ENCODE assay signal across 15 cellular contexts in the genomic region with DNA sequence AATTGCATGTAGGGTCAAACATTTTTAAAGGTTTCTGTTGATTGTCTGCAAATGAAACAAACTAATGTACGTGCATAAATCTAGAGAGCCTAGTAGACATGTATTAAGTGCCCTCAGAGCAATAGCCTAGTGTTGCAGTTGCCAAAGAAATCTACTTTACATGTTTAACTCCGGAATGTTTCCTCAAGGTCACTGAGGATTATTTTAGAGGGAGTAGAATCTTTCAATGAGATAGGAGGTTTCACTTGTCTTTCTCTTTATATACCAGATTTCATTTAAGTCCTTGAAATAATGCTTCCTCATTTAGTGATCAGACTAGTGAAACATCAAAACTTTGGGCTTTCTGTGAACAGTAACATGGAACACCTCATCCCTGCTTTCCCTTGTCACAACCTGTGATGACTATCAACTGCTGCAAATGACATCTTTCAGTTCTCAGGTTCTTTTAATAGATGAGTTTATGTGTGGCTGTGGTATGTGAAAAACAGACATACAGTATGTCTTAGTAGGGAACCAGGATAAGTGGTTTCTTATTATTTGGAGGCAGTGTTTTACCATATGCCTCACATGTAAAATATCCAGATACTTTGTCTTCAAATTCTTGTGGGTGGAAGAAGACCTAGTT. TPM values are rescaled to one million over a fixed set of nuclear protein-coding genes. Genes with fewer than 3 reads are reported as not detected.
DNase-seq lines count a peak whose midpoint lies in the region; TF ChIP-seq lines count a peak whose summit lies in the region.
"Had no signal": no experiment of that assay in that cellular context is flagged by ENCODE, and none has a peak within 500 bp of the region (broad histone marks: within the 10 kb centered on the region; RNA-seq: fewer than 3 reads in every experiment).

No MANE protein-coding gene starts in this region.

- no peaks in the 10 kb centered on the region for H3K9me3 ChIP-seq in mammary epithelial cell (replicated peaks; ENCODE audit: insufficient read depth, low read length)
- H3K9me3 ChIP-seq: body of pancreas had no signal

- TF ChIP-seq CTCF in KMS-11 (conservative IDR thresholded peaks at IDR 0.05; ENCODE audit: low read depth, low read length) = no peak
- TF ChIP-seq CTCF in mammary epithelial cell (conservative IDR thresholded peaks at IDR 0.05 in 1 of 2, IDR thresholded peaks at IDR 0.05 in 1 of 2; ENCODE audit: extremely low read depth in 1 of 2, insufficient read depth in 1 of 2, low read depth in 1 of 2, low read length in 2 of 2) = no peak
- TF ChIP-seq CTCF in progenitor cell of endocrine pancreas (IDR thresholded peaks at IDR 0.05; ENCODE audit: unreplicated experiment) = no peak
- TF ChIP-seq CTCF in GM13977 (IDR thresholded peaks at IDR 0.05; ENCODE audit: extremely low read depth, insufficient read depth, missing control alignments) = no peak

- H2AFZ ChIP-seq in KMS-11 (ENCODE audit: low read depth) (no peak overlapping the region), mammary epithelial cell (ENCODE audit: low read depth, low read length) (no peak overlapping the region)

- H3K4me3 Mint-ChIP-seq in progenitor cell of endocrine pancreas (ENCODE audit: low read depth) = peak overlapping the region; percentile 1
- H3K4me3 Mint-ChIP-seq: stimulated activated naive CD8-positive, alpha-beta T cell treated with anti-CD3 and anti-CD28 coated beads, Interleukin-15, amount 100 ng/mL, for 72 hours had no signal

- H3K4me1 ChIP-seq in KMS-11 (ENCODE audit: low read depth, poor library complexity, severe bottlenecking) (peaks cover 76% of the 10 kb centered on the region), mammary epithelial cell (ENCODE audit: insufficient read depth, low read length) (peaks cover 8% of the 10 kb centered on the region)

- H4K20me1 ChIP-seq in KMS-11 (ENCODE audit: insufficient read depth) (no peaks in the 10 kb centered on the region), mammary epithelial cell (ENCODE audit: insufficient read depth, low read length) (no peaks in the 10 kb centered on the region)

- peak overlapping the region; percentile 13; the same call in 1 of the 2 replicates for H3K27ac ChIP-seq in KMS-11
- H3K27ac ChIP-seq in mammary epithelial cell (ENCODE audit: insufficient read depth, low read depth, low read length) = no peak overlapping the region
- H3K27ac ChIP-seq: body of pancreas, WERI-Rb-1 had no signal

- peaks cover 10% of the 10 kb centered on the region for H3K36me3 Mint-ChIP-seq in progenitor cell of endocrine pancreas (ENCODE audit: insufficient read depth)

- no peak overlapping the region for H3K4me3 ChIP-seq in KMS-11 (IDR thresholded peaks at IDR 0.05; ENCODE audit: insufficient read depth, low read depth, low read length)
- no peak overlapping the region for H3K4me3 ChIP-seq in mammary epithelial cell (replicated peaks in 1 of 3; ENCODE audit: insufficient read depth in 1 of 3, low read depth in 2 of 3, low read length in 3 of 3)
- H3K4me3 ChIP-seq: body of pancreas, lung had no signal

- no peaks in the 10 kb centered on the region for H3K27me3 Mint-ChIP-seq in progenitor cell of endocrine pancreas
- H3K27me3 Mint-ChIP-seq: stimulated activated naive CD8-positive, alpha-beta T cell treated with anti-CD3 and anti-CD28 coated beads, Interleukin-15, amount 100 ng/mL, for 72 hours had no signal

- dilution Hi-C loops in mammary epithelial cell (cut with HindIII; ENCODE audit: low sequenced_read_pairs) = no loop called here

- in situ Hi-C loops in mammary epithelial cell (cut with MboI; ENCODE audit: low sequenced_read_pairs in 2 of 2) (no loop called here), GM13977 (cut with MboI; ENCODE audit: low pct_unique_long_range_greater_than_20kb, low sequenced_read_pairs, unreplicated experiment) (no loop called here)

- H3K36me3 ChIP-seq in KMS-11 (ENCODE audit: insufficient read depth) (no peaks in the 10 kb centered on the region; the same call in 1 of the 2 replicates), mammary epithelial cell (ENCODE audit: insufficient read depth, low read length) (peaks cover 7% of the 10 kb centered on the region)

- peak overlapping the region; percentile 85 for H3K4me2 ChIP-seq in KMS-11
- H3K4me2 ChIP-seq in mammary epithelial cell (ENCODE audit: insufficient read depth, low read depth, low read length) = peak overlapping the region; percentile 21

- H3K9ac ChIP-seq in KMS-11 = no peak overlapping the region
- no peak overlapping the region for H3K9ac ChIP-seq in mammary epithelial cell (ENCODE audit: insufficient read depth, low read length)

- peak; percentile 18 for DNase-seq in NOMO-1 treated with DMSO at 0.1 percent for 48 hours (lab: John Stamatoyannopoulos, UW; ENCODE audit: unreplicated experiment)
- no peak for DNase-seq in NOMO-1 (lab: John Stamatoyannopoulos, UW; ENCODE audit: unreplicated experiment in 2 of 2)
- DNase-seq in mammary epithelial cell = no peak
- no peak for DNase-seq in progenitor cell of endocrine pancreas (ENCODE audit: low spot score, unreplicated experiment)
- DNase-seq in GM13977 (ENCODE audit: low spot score) = no peak
- no peak for DNase-seq in middle frontal gyrus (ENCODE audit: extremely low spot score, low spot score)
- no peak for DNase-seq in AML-193 (lab: John Stamatoyannopoulos, UW)
- DNase-seq: activated gamma-delta T cell treated with Interleukin-2 at 50 U/mL for 16 hours; body of pancreas; occipital lobe; stimulated activated naive CD8-positive, alpha-beta T cell treated with anti-CD3 and anti-CD28 coated beads, Interleukin-15, amount 100 ng/mL, for 72 hours; SW 1271; WERI-Rb-1 had no signal

- 85% methylated on average over 2 of the region's 2 CpGs for WGBS in mammary epithelial cell (ENCODE audit: low coverage, missing lambda C conversion rate)

- H3K4me1 Mint-ChIP-seq in progenitor cell of endocrine pancreas (ENCODE audit: low read depth) = peaks cover 36% of the 10 kb centered on the region

- intact Hi-C loops in mammary epithelial cell (cut with micrococcal nuclease) = loop anchor here (10.0 kb wide), 1 partner anchor 251 kb away; no protein-coding TSS in a partner anchor

- no peaks in the 10 kb centered on the region for H3K27me3 ChIP-seq in KMS-11 (ENCODE audit: insufficient read depth, low read depth)
- no peaks in the 10 kb centered on the region for H3K27me3 ChIP-seq in mammary epithelial cell (ENCODE audit: insufficient read depth, low read length)
- H3K27me3 ChIP-seq: body of pancreas had no signal

- peaks cover 76% of the 10 kb centered on the region for H3K79me2 ChIP-seq in KMS-11 (ENCODE audit: insufficient read depth, low read depth)
- H3K79me2 ChIP-seq in mammary epithelial cell (ENCODE audit: insufficient read depth, low read length) = peaks cover 94% of the 10 kb centered on the region

- H3K27ac Mint-ChIP-seq in progenitor cell of endocrine pancreas = no peak overlapping the region
- H3K27ac Mint-ChIP-seq: stimulated activated naive CD8-positive, alpha-beta T cell treated with anti-CD3 and anti-CD28 coated beads, Interleukin-15, amount 100 ng/mL, for 72 hours had no signal

- CTCF ChIA-PET in mammary epithelial cell (lab: Charles Lee; ENCODE audit: low non-redundant PET) = no interaction called here

- H3K9me3 Mint-ChIP-seq in progenitor cell of endocrine pancreas (ENCODE audit: low read depth) = no peaks in the 10 kb centered on the region
- H3K9me3 Mint-ChIP-seq: stimulated activated naive CD8-positive, alpha-beta T cell treated with anti-CD3 and anti-CD28 coated beads, Interleukin-15, amount 100 ng/mL, for 72 hours had no signal

- no TSS peak for BruUV-seq in mammary epithelial cell (replicated peaks; lab: Mats Ljungman, UMichigan)

RNA-seq across cellular contexts. Expression of a gene that starts 5.5 kb away (rescaled TPM):
- total RNA-seq in mammary epithelial cell = 10 to 100 TPM; 65.0 to 86.3 TPM
- polyA plus RNA-seq in mammary epithelial cell = 97.5 TPM
- polyA minus RNA-seq in mammary epithelial cell = 60.2 TPM
- total RNA-seq in progenitor cell of endocrine pancreas = 142 and 146 TPM in 2 replicates
